ENCODE assay signal across 15 cellular contexts in genomic region chr6:158142789-158143188, GRCh38. TPM values are rescaled to one million over a fixed set of nuclear protein-coding genes. Genes with fewer than 3 reads are reported as not detected.
DNase-seq lines count a peak whose midpoint lies in the region; ATAC-seq, FAIRE-seq and TF ChIP-seq lines count a peak whose summit lies in the region.
"Had no signal": no experiment of that assay in that cellular context is flagged by ENCODE, and none has a peak within 500 bp of the region (broad histone marks: within the 10 kb centered on the region; RNA-seq: fewer than 3 reads in every experiment).

No MANE protein-coding gene starts in this region.

- H3K36me3 Mint-ChIP-seq in T-cell = peaks cover 38% of the 10 kb centered on the region
- H3K36me3 Mint-ChIP-seq in activated CD4-positive, alpha-beta T cell treated with anti-CD3 and anti-CD28 coated beads for 36 hours (ENCODE audit: low read depth) = peaks cover 12% of the 10 kb centered on the region

- CTCF ChIA-PET in BJ (lab: Yijun Ruan, JAX) (interaction anchor here (0.6 to 2.4 kb wide), 7 partner anchors 8 to 699 kb away, joined by 3 to 14 read pairs (median 3); no protein-coding TSS in a partner anchor), endothelial cell of umbilical vein (lab: Charles Lee) (interaction anchor here (0.9 to 2.6 kb wide), 7 partner anchors 9 to 549 kb away, joined by 3 to 9 read pairs (median 5); no protein-coding TSS in a partner anchor), T-cell (lab: Charles Lee) (interaction anchor here in 1 of 2 donors (0.6 kb wide), 1 partner anchor 229 kb away, joined by 3 read pairs; no protein-coding TSS in a partner anchor), PC-9 (lab: Charles Lee) (interaction anchor here (0.7 kb wide), 1 partner anchor 855 kb away, joined by 3 read pairs; no protein-coding TSS in a partner anchor)
- CTCF ChIA-PET in activated CD4-positive, alpha-beta T cell treated with anti-CD3 and anti-CD28 coated beads for 36 hours (lab: Charles Lee) = interaction anchor here (0.7 to 1.9 kb wide), 4 partner anchors 11 to 1579 kb away, joined by 3 to 8 read pairs (median 3); no protein-coding TSS in a partner anchor

- intact Hi-C loops in endothelial cell of umbilical vein (cut with micrococcal nuclease) = no loop called here
- intact Hi-C loops in activated CD4-positive, alpha-beta T cell treated with anti-CD3 and anti-CD28 coated beads for 36 hours (cut with DNase I, micrococcal nuclease) = loop anchor here in 1 of 2 experiments (10.0 kb wide), 1 partner anchor 62 kb away; no protein-coding TSS in a partner anchor
- intact Hi-C loops in PC-9 (cut with micrococcal nuclease; ENCODE audit: unreplicated experiment) = no loop called here

- H3K79me2 ChIP-seq in endothelial cell of umbilical vein (ENCODE audit: control insufficient read depth, insufficient read depth, low read length) (no peaks in the 10 kb centered on the region), PC-9 (ENCODE audit: low read depth) (no peaks in the 10 kb centered on the region)

- no peaks in the 10 kb centered on the region for H3K4me1 Mint-ChIP-seq in T-cell
- H3K4me1 Mint-ChIP-seq in activated CD4-positive, alpha-beta T cell treated with anti-CD3 and anti-CD28 coated beads for 36 hours = no peaks in the 10 kb centered on the region
- H3K4me1 Mint-ChIP-seq: activated naive CD8-positive, alpha-beta T cell treated with anti-CD3 and anti-CD28 coated beads for 36 hours; neural progenitor cell had no signal

- H3K27me3 ChIP-seq in BJ (ENCODE audit: control insufficient read depth, insufficient read depth, low read length) = no peaks in the 10 kb centered on the region
- H3K27me3 ChIP-seq in endothelial cell of umbilical vein (ENCODE audit: control insufficient read depth in 2 of 2, insufficient read depth in 2 of 2, low read length in 2 of 2) = no peaks in the 10 kb centered on the region
- H3K27me3 ChIP-seq in PC-9 (ENCODE audit: insufficient read depth, low read depth) = no peaks in the 10 kb centered on the region
- H3K27me3 ChIP-seq: BLaER1 treated with 17β-estradiol and CSF1 and Interleukin-3, amounts not matched to agents 10 nM and 100 nM; neural progenitor cell had no signal

- dilution Hi-C loops in endothelial cell of umbilical vein (cut with MboI; ENCODE audit: extremely low pct_ligation_motif_present, low sequenced_read_pairs) = no loop called here

- H3K27me3 Mint-ChIP-seq in T-cell = no peaks in the 10 kb centered on the region
- H3K27me3 Mint-ChIP-seq in activated CD4-positive, alpha-beta T cell treated with anti-CD3 and anti-CD28 coated beads for 36 hours = no peaks in the 10 kb centered on the region
- H3K27me3 Mint-ChIP-seq: activated naive CD8-positive, alpha-beta T cell treated with anti-CD3 and anti-CD28 coated beads for 36 hours had no signal

- no peaks in the 10 kb centered on the region for H3K9me1 ChIP-seq in endothelial cell of umbilical vein (replicated peaks; ENCODE audit: control insufficient read depth, extremely low read depth, insufficient read depth, low read length)

- H3K9ac ChIP-seq in endothelial cell of umbilical vein (replicated peaks; ENCODE audit: extremely low read depth, insufficient read depth, low read length) = no peak overlapping the region
- H3K9ac ChIP-seq: BLaER1 treated with 17β-estradiol and CSF1 and Interleukin-3, amounts not matched to agents 10 nM and 100 nM; neural progenitor cell had no signal

- POLR2A ChIA-PET in BJ (lab: Charles Lee) = no interaction called here
- POLR2A ChIA-PET in endothelial cell of umbilical vein (lab: Charles Lee) = interaction anchor here (0.7 kb wide), 1 partner anchor 19 kb away, joined by 4 read pairs; no protein-coding TSS in a partner anchor
- POLR2A ChIA-PET in T-cell (lab: Charles Lee) = no interaction called here
- POLR2A ChIA-PET in activated CD4-positive, alpha-beta T cell treated with anti-CD3 and anti-CD28 coated beads for 36 hours (lab: Charles Lee) = interaction anchor here (0.6 kb wide), 1 partner anchor 65 kb away, joined by 4 read pairs; no protein-coding TSS in a partner anchor
- POLR2A ChIA-PET in PC-9 (lab: Charles Lee; ENCODE audit: unreplicated experiment) = interaction anchor here (0.6 kb wide), 1 partner anchor 653 kb away, joined by 4 read pairs; no protein-coding TSS in a partner anchor

- H3K4me1 ChIP-seq in endothelial cell of umbilical vein (ENCODE audit: control insufficient read depth, extremely low read depth, insufficient read depth, low read length) = no peaks in the 10 kb centered on the region
- no peaks in the 10 kb centered on the region for H3K4me1 ChIP-seq in PC-9 (replicated peaks; ENCODE audit: insufficient read depth)
- H3K4me1 ChIP-seq: neural progenitor cell had no signal

- DNase-seq in BJ (ENCODE audit: low read depth) (peak; percentile 63), NCI-H2029 treated with DMSO at 0.1 percent for 48 hours (lab: John Stamatoyannopoulos, UW) (peak; percentile 67), endothelial cell of umbilical vein (ENCODE audit: low read depth, low spot score) (peak; percentile 39), lung microvascular endothelial cell (ENCODE audit: low read depth in 2 of 2) (peak; percentile 62 to 86), T-cell (no peak), NCI-H510A (lab: John Stamatoyannopoulos, UW) (no peak), PC-9 (no peak)
- DNase-seq in activated CD4-positive, alpha-beta T cell treated with anti-CD3 and anti-CD28 coated beads for 36 hours = no peak
- DNase-seq: activated naive CD8-positive, alpha-beta T cell treated with anti-CD3 and anti-CD28 coated beads for 36 hours; islet precursor cell; NCI-H526 treated with DMSO at 0.1 percent for 48 hours had no signal

- no peak overlapping the region for H2AFZ ChIP-seq in endothelial cell of umbilical vein (ENCODE audit: low read depth, low read length)
- no peak overlapping the region for H2AFZ ChIP-seq in PC-9
- H2AFZ ChIP-seq: neural progenitor cell had no signal

- no peak overlapping the region for H3K4me2 ChIP-seq in endothelial cell of umbilical vein (ENCODE audit: insufficient read depth, low read length)
- H3K4me2 ChIP-seq in PC-9 = no peak overlapping the region
- H3K4me2 ChIP-seq: BLaER1 treated with 17β-estradiol and CSF1 and Interleukin-3, amounts not matched to agents 10 nM and 100 nM; neural progenitor cell had no signal

- H4K20me1 ChIP-seq in endothelial cell of umbilical vein (replicated peaks; ENCODE audit: control insufficient read depth, extremely low read depth, insufficient read depth, low read length) = no peaks in the 10 kb centered on the region
- no peaks in the 10 kb centered on the region for H4K20me1 ChIP-seq in PC-9 (ENCODE audit: insufficient read depth)
- H4K20me1 ChIP-seq: BLaER1 treated with 17β-estradiol and CSF1 and Interleukin-3, amounts not matched to agents 10 nM and 100 nM had no signal

- no peaks in the 10 kb centered on the region for H3K9me3 Mint-ChIP-seq in T-cell
- H3K9me3 Mint-ChIP-seq in activated CD4-positive, alpha-beta T cell treated with anti-CD3 and anti-CD28 coated beads for 36 hours (ENCODE audit: low read depth) = no peaks in the 10 kb centered on the region
- H3K9me3 Mint-ChIP-seq: activated naive CD8-positive, alpha-beta T cell treated with anti-CD3 and anti-CD28 coated beads for 36 hours; neural progenitor cell had no signal

- no peak for TF ChIP-seq POLR2A in endothelial cell of umbilical vein (IDR thresholded peaks at IDR 0.05; ENCODE audit: low read depth, low read length)

- no peaks in the 10 kb centered on the region for H3K9me3 ChIP-seq in endothelial cell of umbilical vein (replicated peaks; ENCODE audit: control insufficient read depth, insufficient read depth, low read length)
- H3K9me3 ChIP-seq in PC-9 (ENCODE audit: insufficient read depth, low read depth) = no peaks in the 10 kb centered on the region
- H3K9me3 ChIP-seq: BLaER1 treated with 17β-estradiol and CSF1 and Interleukin-3, amounts not matched to agents 10 nM and 100 nM had no signal

- H3K4me3 ChIP-seq in BJ (ENCODE audit: low read depth, low read length) (no peak overlapping the region), endothelial cell of umbilical vein (replicated peaks in 1 of 3; ENCODE audit: insufficient read depth in 1 of 3, low read depth in 1 of 3, low read length in 3 of 3) (no peak overlapping the region), PC-9 (no peak overlapping the region)
- H3K4me3 ChIP-seq: BLaER1 treated with 17β-estradiol and CSF1 and Interleukin-3, amounts not matched to agents 10 nM and 100 nM; neural progenitor cell had no signal

- H3K9me2 ChIP-seq in PC-9 (ENCODE audit: insufficient read depth) = no peaks in the 10 kb centered on the region

- no peak for ATAC-seq in T-cell (replicated peaks in 1 of 4)
- no peak for ATAC-seq in activated CD4-positive, alpha-beta T cell treated with anti-CD3 and anti-CD28 coated beads for 36 hours
- ATAC-seq: HCT116 had no signal

- TF ChIP-seq CTCF in BJ (IDR thresholded peaks at IDR 0.05; ENCODE audit: insufficient read depth, low read depth, low read length) (no peak), endothelial cell of umbilical vein (IDR thresholded peaks at IDR 0.05; ENCODE audit: extremely low read depth in 1 of 2, insufficient read depth in 1 of 2, low read depth in 1 of 2, low read length in 2 of 2) (no peak), PC-9 (conservative IDR thresholded peaks at IDR 0.05) (no peak)

- peak; percentile 35 for FAIRE-seq in endothelial cell of umbilical vein (lab: Jason Lieb, UNC)
- FAIRE-seq: endometrium had no signal

- no peak overlapping the region for H3K27ac Mint-ChIP-seq in T-cell
- H3K27ac Mint-ChIP-seq in activated CD4-positive, alpha-beta T cell treated with anti-CD3 and anti-CD28 coated beads for 36 hours = no peak overlapping the region
- H3K27ac Mint-ChIP-seq: activated naive CD8-positive, alpha-beta T cell treated with anti-CD3 and anti-CD28 coated beads for 36 hours; neural progenitor cell had no signal

- H3K36me3 ChIP-seq in BJ (ENCODE audit: control insufficient read depth, insufficient read depth, low read length) (peaks cover 2% of the 10 kb centered on the region), endothelial cell of umbilical vein (ENCODE audit: control insufficient read depth in 2 of 2, extremely low read depth in 1 of 2, insufficient read depth in 2 of 2, low read length in 2 of 2) (no peaks in the 10 kb centered on the region), PC-9 (ENCODE audit: low read depth) (no peaks in the 10 kb centered on the region)

- no peaks in the 10 kb centered on the region for H3F3A ChIP-seq in PC-9 (ENCODE audit: insufficient read depth, low read depth)

- H3K4me3 Mint-ChIP-seq in T-cell = no peak overlapping the region
- no peak overlapping the region for H3K4me3 Mint-ChIP-seq in activated CD4-positive, alpha-beta T cell treated with anti-CD3 and anti-CD28 coated beads for 36 hours
- H3K4me3 Mint-ChIP-seq: activated naive CD8-positive, alpha-beta T cell treated with anti-CD3 and anti-CD28 coated beads for 36 hours; neural progenitor cell had no signal

- BruUV-seq in endothelial cell of umbilical vein (replicated peaks; lab: Mats Ljungman, UMichigan) = no TSS peak
- BruUV-seq in PC-9 (replicated peaks; lab: Mats Ljungman, UMichigan) = no TSS peak

- H3K27ac ChIP-seq in endothelial cell of umbilical vein (ENCODE audit: insufficient read depth, low read depth, low read length) = no peak overlapping the region
- no peak overlapping the region for H3K27ac ChIP-seq in PC-9
- H3K27ac ChIP-seq: BLaER1 treated with 17β-estradiol and CSF1 and Interleukin-3, amounts not matched to agents 10 nM and 100 nM; neural progenitor cell had no signal

RNA-seq across cellular contexts. Expression of gene SERAC1, which starts 25.3 kb away (rescaled TPM):
- polyA plus RNA-seq in BJ (2011; rRNA removed) = 6.1 and 10.9 TPM in 2 replicates
- 5.9 and 7.2 TPM in 2 replicates for polyA minus RNA-seq in BJ (2011; rRNA and poly(A)+ RNA removed)
- 5.7 and 6.9 TPM in 2 replicates for total RNA-seq in endothelial cell of umbilical vein
- 4.1 and 4.9 TPM in 2 replicates for polyA plus RNA-seq in endothelial cell of umbilical vein
- polyA plus RNA-seq in endothelial cell of umbilical vein (2011; cell fraction: cytosol; rRNA removed) = 4.3 and 4.4 TPM in 2 replicates
- 8.4 and 9.5 TPM in 2 replicates for polyA plus RNA-seq in endothelial cell of umbilical vein (2011; cell fraction: nucleus; rRNA removed)
- polyA plus RNA-seq in endothelial cell of umbilical vein (2012) = 5.9 and 7.5 TPM in 2 replicates
- polyA minus RNA-seq in endothelial cell of umbilical vein = 7.5 and 8.6 TPM in 2 replicates
- 1.0 TPM for polyA minus RNA-seq in endothelial cell of umbilical vein (2011; cell fraction: cytosol; rRNA and poly(A)+ RNA removed)
- polyA minus RNA-seq in endothelial cell of umbilical vein (2011; cell fraction: nucleus; rRNA and poly(A)+ RNA removed) = 7.7 and 9.5 TPM in 2 replicates
- 7.8 and 13.9 TPM in 2 replicates for total RNA-seq in lung microvascular endothelial cell
- total RNA-seq in T-cell = 1 to 10 TPM; 2.9 to 4.7 (median 3.4) TPM
- total RNA-seq in activated CD4-positive, alpha-beta T cell treated with anti-CD3 and anti-CD28 coated beads for 36 hours = 1 to 10 TPM; 3.9 to 5.7 TPM
- total RNA-seq in PC-9 (2021) = 4.1 and 4.9 TPM in 2 replicates

RNA-seq across cellular contexts. Expression of gene GTF2H5, which starts 25.4 kb away (rescaled TPM):
- polyA plus RNA-seq in BJ (2011; rRNA removed) = 4.9 and 15.4 TPM in 2 replicates
- polyA minus RNA-seq in BJ (2011; rRNA and poly(A)+ RNA removed) = 1.1 and 1.9 TPM in 2 replicates
- total RNA-seq in endothelial cell of umbilical vein = 17.5 and 18.4 TPM in 2 replicates
- polyA plus RNA-seq in endothelial cell of umbilical vein = 5.5 and 8.3 TPM in 2 replicates
- 8.8 and 9.5 TPM in 2 replicates for polyA plus RNA-seq in endothelial cell of umbilical vein (2011; cell fraction: cytosol; rRNA removed)
- polyA plus RNA-seq in endothelial cell of umbilical vein (2011; cell fraction: nucleus; rRNA removed) = 3.4 and 3.7 TPM in 2 replicates
- 18.9 and 25.0 TPM in 2 replicates for polyA plus RNA-seq in endothelial cell of umbilical vein (2012)
- polyA minus RNA-seq in endothelial cell of umbilical vein = 1.1 and 2.0 TPM in 2 replicates
- 0.31 TPM for polyA minus RNA-seq in endothelial cell of umbilical vein (2011; cell fraction: cytosol; rRNA and poly(A)+ RNA removed)
- 0.43 and 0.67 TPM in 2 replicates for polyA minus RNA-seq in endothelial cell of umbilical vein (2011; cell fraction: nucleus; rRNA and poly(A)+ RNA removed)
- total RNA-seq in lung microvascular endothelial cell = 3.5 and 4.0 TPM in 2 replicates
- total RNA-seq in T-cell = 10 to 100 TPM in 2 of 5 donors, 1 to 10 TPM in 3; 7.0 to 13.6 (median 9.5) TPM
- 10 to 100 TPM; 21.0 to 30.0 TPM for total RNA-seq in activated CD4-positive, alpha-beta T cell treated with anti-CD3 and anti-CD28 coated beads for 36 hours
- 25.3 and 25.9 TPM in 2 replicates for total RNA-seq in PC-9 (2021)

Comparison
In these comparisons a context has a peak if more than half of its experiments do, and no peak if none do; other contexts are left out.
1. DNase-seq: peak in BJ (single experiment), NCI-H2029 treated with DMSO at 0.1 percent for 48 hours (single experiment), endothelial cell of umbilical vein (single experiment) and lung microvascular endothelial cell (2 of 2); none in T-cell (0 of 34), activated CD4-positive, alpha-beta T cell treated with anti-CD3 and anti-CD28 coated beads for 36 hours (single experiment), NCI-H510A (single experiment) and PC-9 (0 of 2).
2. POLR2A ChIA-PET loops: an anchor here in endothelial cell of umbilical vein (0.7 kb wide), activated CD4-positive, alpha-beta T cell treated with anti-CD3 and anti-CD28 coated beads for 36 hours (0.6 kb wide) and PC-9 (0.6 kb wide); none called in BJ and T-cell.